ENCODE assay signal across 8 cellular contexts in the genomic region with DNA sequence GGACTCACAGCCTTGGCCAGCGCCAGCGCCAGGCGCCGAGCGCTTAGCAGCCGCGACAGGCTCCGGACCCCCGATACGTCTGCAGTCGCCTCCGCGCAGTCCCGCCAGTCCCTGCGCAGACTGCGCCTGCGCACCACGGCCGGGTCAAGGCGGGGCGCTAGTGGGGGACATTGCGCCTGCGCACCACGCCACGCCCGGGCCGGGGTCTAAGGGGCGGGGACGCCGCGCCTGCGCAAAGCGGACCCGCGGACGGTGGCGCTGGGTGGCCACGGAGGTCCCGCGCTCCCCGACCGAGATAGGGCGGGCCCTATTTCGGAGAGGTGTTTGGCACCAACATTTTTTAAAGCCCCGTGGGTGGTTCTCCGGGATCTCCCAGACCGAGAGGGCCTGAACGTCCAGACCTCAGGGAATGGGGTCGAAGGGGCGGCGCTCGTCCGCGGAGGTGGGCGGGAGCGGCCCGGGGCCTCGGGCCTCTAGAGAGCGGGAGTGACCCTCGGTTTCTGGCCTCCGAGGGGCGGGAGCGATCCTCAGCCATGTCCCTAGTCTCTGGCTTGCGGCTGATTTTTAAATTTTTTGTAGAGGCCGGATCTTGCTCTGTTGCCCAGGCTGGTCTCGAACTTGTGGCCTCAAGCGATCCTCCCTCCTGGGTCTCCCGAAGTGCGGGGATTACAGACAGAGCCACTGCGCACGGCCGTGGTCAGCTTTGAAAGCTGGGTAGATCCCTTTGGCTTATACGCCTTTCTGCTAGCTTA.
DNase-seq lines count a peak whose midpoint lies in the region; FAIRE-seq and TF ChIP-seq lines count a peak whose summit lies in the region.
"Not testable (repeated sequence)": the region's sequence is repeated elsewhere in the genome, so short reads cannot be mapped to it uniquely, and the experiment has no call there.

No MANE protein-coding gene starts in this region.

- H3K27ac ChIP-seq in iPS-18a (ENCODE audit: low read length) = not testable (repeated sequence)
- H3K27ac ChIP-seq in suprapubic skin = peak overlapping the region; percentile 89

- WGBS in suprapubic skin = 5% methylated on average over 25 of the region's 73 CpGs

- CTCF ChIA-PET in GM10248 (lab: Yijun Ruan, JAX) = not testable (repeated sequence)

- POLR2A ChIA-PET in GM10248 (lab: Yijun Ruan, JAX) = not testable (repeated sequence)

- not testable (repeated sequence) for H3K4me1 ChIP-seq in iPS-18a (ENCODE audit: control insufficient read depth, low read depth, low read length)
- peaks cover 11% of the 10 kb centered on the region for H3K4me1 ChIP-seq in suprapubic skin

- peak overlapping the region; percentile 18 for H3K9ac ChIP-seq in iPS-18a (ENCODE audit: low read length)

- TF ChIP-seq CTCF in GM10248 (IDR thresholded peaks at IDR 0.05; ENCODE audit: control extremely low read depth, extremely low read depth, low read depth, missing control alignments); suprapubic skin (IDR thresholded peaks at IDR 0.05): not testable (repeated sequence)

- not testable (repeated sequence) for H3K36me3 ChIP-seq in iPS-18a (ENCODE audit: control insufficient read depth, low read depth, low read length); suprapubic skin

- peak; percentile 88 for FAIRE-seq in H54 (lab: Jason Lieb, UNC)

- not testable (repeated sequence) for H3K27me3 ChIP-seq in iPS-18a (ENCODE audit: control insufficient read depth, insufficient read depth, low read length); suprapubic skin

- DNase-seq in GM10248 (ENCODE audit: extremely low spot score) = peak; percentile 34
- peak; percentile 82 for DNase-seq in H54 (ENCODE audit: insufficient read length, low spot score)
- peak; percentile 78 to 82 for DNase-seq in activated CD4-positive, alpha-beta T cell treated with anti-CD3 and anti-CD28 coated beads, Interleukin-2, amount 50 U/mL, for 4 hours
- peak; percentile 73 for DNase-seq in cerebellar cortex (ENCODE audit: low spot score)
- DNase-seq in pulmonary artery endothelial cell (ENCODE audit: low read depth, low spot score) = peak; percentile 7
- peak; percentile 89 to 91 for DNase-seq in suprapubic skin (ENCODE audit: low spot score in 2 of 2)

- H3K4me3 ChIP-seq in iPS-18a (ENCODE audit: low read length) (peak overlapping the region; percentile 54), suprapubic skin (peak overlapping the region; percentile 77)

- TF ChIP-seq EP300 in Ishikawa (IDR thresholded peaks at IDR 0.05; ENCODE audit: borderline replicate concordance); suprapubic skin (IDR thresholded peaks at IDR 0.05): not testable (repeated sequence)

- TF ChIP-seq RAD21 in Ishikawa (IDR thresholded peaks at IDR 0.05; ENCODE audit: low read depth) = not testable (repeated sequence)

- not testable (repeated sequence) for H3K9me3 ChIP-seq in iPS-18a (ENCODE audit: control insufficient read depth, low read depth, low read length); suprapubic skin

- peak; percentile 63 for TF ChIP-seq POLR2A in H54 (IDR thresholded peaks at IDR 0.05; ENCODE audit: low read depth, low read length)
- peak in 1 of 2 donors; percentile 40 for TF ChIP-seq POLR2A in suprapubic skin (IDR thresholded peaks at IDR 0.05)

TF ChIP-seq in Ishikawa, 13 proteins besides CTCF, POLR2A, EP300 and RAD21:
- TF ChIP-seq TAF1 (IDR thresholded peaks at IDR 0.05; ENCODE audit: low read depth) = peak; percentile 75
- TF ChIP-seq ZBTB7A (IDR thresholded peaks at IDR 0.05; ENCODE audit: low read depth) = peak; percentile 84; the same call in 1 of the 2 replicates
- TF ChIP-seq, protein P1, sequence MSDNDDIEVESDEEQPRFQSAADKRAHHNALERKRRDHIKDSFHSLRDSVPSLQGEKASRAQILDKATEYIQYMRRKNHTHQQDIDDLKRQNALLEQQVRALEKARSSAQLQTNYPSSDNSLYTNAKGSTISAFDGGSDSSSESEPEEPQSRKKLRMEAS (IDR thresholded peaks at IDR 0.05) = peak; percentile 33
- TF ChIP-seq EGR1 (IDR thresholded peaks at IDR 0.05) = 0 out of 2 replicates have a peak, but pooled peaks have one; percentile 9

Comparison
In these comparisons a context has a peak if more than half of its experiments do, and no peak if none do; other contexts are left out.
1. DNase-seq: peak in every context shown above with its lines; median percentile 90 in suprapubic skin; 82 in H54; 80 in activated CD4-positive, alpha-beta T cell treated with anti-CD3 and anti-CD28 coated beads, Interleukin-2, amount 50 U/mL, for 4 hours; 73 in cerebellar cortex; 34 in GM10248; 7 in pulmonary artery endothelial cell.